Comparison of ENCODE assay signal across 11 cellular contexts in genomic region chr1:58200437-58200836, GRCh38.
"Had no signal": no experiment of that assay in that cellular context is flagged by ENCODE, and none has a peak within 500 bp of the region (broad histone marks: within the 10 kb centered on the region; RNA-seq: fewer than 3 reads in every experiment).

No MANE protein-coding gene starts in this region.

- H3K27ac ChIP-seq: GM23248 had no signal

- H2AFZ ChIP-seq: GM23248, GM23338 had no signal

- H3K4me3 ChIP-seq: GM23248, GM23338, HAP-1 had no signal

- FAIRE-seq: H1, H54 had no signal

- H3K9ac ChIP-seq: GM23248 had no signal

- H3K4me1 ChIP-seq: HAP-1 had no signal

- H3K9me3 ChIP-seq: HAP-1 had no signal

- DNase-seq: GM23248, GOT3, H7, H9, HCEC 1CT, HFFc6 had no signal

- H3K36me3 ChIP-seq: HAP-1 had no signal

- ATAC-seq: GM23338, HCT116 had no signal

- H3K4me2 ChIP-seq: GM23338 had no signal
